1 cellular context compared by ENCODE assay signal in genomic region chr10:35447693-35448407, GRCh38.
TF ChIP-seq lines count a peak whose summit lies in the region.

No MANE protein-coding gene starts in this region.

TF ChIP-seq in HCT116, 20 proteins besides CTCF, POLR2A, EP300 and RAD21:
- TF ChIP-seq REST (IDR thresholded peaks at IDR 0.05; ENCODE audit: low read depth) (no peak), ZBTB33 (IDR thresholded peaks at IDR 0.05; ENCODE audit: extremely low read depth, insufficient replicate concordance, low read length) (no peak), YY1 (IDR thresholded peaks at IDR 0.05; ENCODE audit: extremely low read depth, insufficient replicate concordance, low read depth, low read length) (peak; percentile 19), ATF3 (IDR thresholded peaks at IDR 0.05) (no peak), FOSL1 (IDR thresholded peaks at IDR 0.05; ENCODE audit: low read depth) (no peak), ZFX (IDR thresholded peaks at IDR 0.05) (no peak), SP1 (IDR thresholded peaks at IDR 0.05; ENCODE audit: low read depth) (no peak), TCF7L2 (IDR thresholded peaks at IDR 0.05; ENCODE audit: borderline replicate concordance, extremely low read depth, insufficient read depth, insufficient read length) (no peak), CEBPB (IDR thresholded peaks at IDR 0.05; ENCODE audit: low read depth) (no peak), SIN3A (IDR thresholded peaks at IDR 0.05; ENCODE audit: low read depth) (no peak), JUND (IDR thresholded peaks at IDR 0.05) (no peak), EZH2phosphoT487 (IDR thresholded peaks at IDR 0.05; ENCODE audit: borderline replicate concordance) (no peak), ELF1 (IDR thresholded peaks at IDR 0.05; ENCODE audit: borderline replicate concordance, low read depth) (no peak), MAX (IDR thresholded peaks at IDR 0.05) (peak; percentile 34; the same call in 1 of the 2 replicates), POLR2AphosphoS5 (IDR thresholded peaks at IDR 0.05; ENCODE audit: low read depth, low read length) (no peak)
